ENCODE assay signal across 25 cellular contexts in the genomic region with DNA sequence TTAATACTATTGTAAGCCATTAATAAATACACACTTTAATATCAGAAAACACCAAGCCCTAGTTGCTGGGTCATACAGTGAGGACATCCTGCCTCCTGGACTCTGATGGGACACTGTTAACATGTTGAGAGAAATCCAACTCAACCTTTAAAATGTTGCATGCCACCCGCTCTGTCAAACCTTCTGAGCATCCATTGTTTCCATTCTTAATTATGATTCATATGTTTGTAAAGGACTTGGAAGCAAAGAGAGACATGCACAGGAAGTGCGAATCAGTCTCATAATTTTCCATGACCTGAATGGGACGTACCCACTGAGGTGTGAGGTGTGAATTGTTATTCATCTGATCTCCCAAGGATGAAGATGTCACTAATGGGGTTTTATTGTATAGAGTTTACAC.
"Had no signal": no experiment of that assay in that cellular context is flagged by ENCODE, and none has a peak within 500 bp of the region (broad histone marks: within the 10 kb centered on the region; RNA-seq: fewer than 3 reads in every experiment).

No MANE protein-coding gene starts in this region.

- H3K27me3 Mint-ChIP-seq: activated B cell treated with CpG ODN at 0.5 μM for 24 hours; activated CD4-positive, alpha-beta T cell treated with anti-CD3 and anti-CD28 coated beads, Interleukin-2, amount 10 ng/mL, durations not matched to agents 24 days and 14 days; activated naive CD8-positive, alpha-beta T cell; activated T-cell treated with anti-CD3 and anti-CD28 coated beads, Interleukin-2, amount 50 U/mL, for 24 hours; T-helper 17 cell had no signal

- H3K4me1 Mint-ChIP-seq: activated B cell treated with CpG ODN at 0.5 μM for 24 hours; activated CD4-positive, alpha-beta T cell treated with anti-CD3 and anti-CD28 coated beads, Interleukin-2, amount 10 ng/mL, durations not matched to agents 24 days and 14 days; activated CD8-positive, alpha-beta memory T cell treated with anti-CD3 and anti-CD28 coated beads, Interleukin-2, amount 10 ng/mL, durations not matched to agents 7 days and 5 days; T-helper 17 cell had no signal

- H3K4me3 ChIP-seq: adrenal gland, Peyer's patch had no signal

- H3K27ac Mint-ChIP-seq: activated B cell treated with CpG ODN at 0.5 μM for 24 hours; activated CD4-positive, alpha-beta T cell treated with anti-CD3 and anti-CD28 coated beads, Interleukin-2, amount 10 ng/mL, durations not matched to agents 24 days and 14 days; activated CD8-positive, alpha-beta memory T cell treated with anti-CD3 and anti-CD28 coated beads, Interleukin-2, amount 10 ng/mL, durations not matched to agents 7 days and 5 days; activated naive CD8-positive, alpha-beta T cell; activated T-cell treated with anti-CD3 and anti-CD28 coated beads, Interleukin-2, amount 50 U/mL, for 24 hours; T-helper 17 cell had no signal

- FAIRE-seq: TTC549 had no signal

- H3K9me3 Mint-ChIP-seq: activated B cell treated with CpG ODN at 0.5 μM for 24 hours; activated T-cell treated with anti-CD3 and anti-CD28 coated beads, Interleukin-2, amount 50 U/mL, for 24 hours had no signal

- H3K36me3 Mint-ChIP-seq: activated naive CD8-positive, alpha-beta T cell had no signal

- H3K36me3 ChIP-seq: adrenal gland, Peyer's patch had no signal

- DNase-seq: activated B cell treated with CpG ODN at 0.5 μM for 24 hours; activated CD4-positive, alpha-beta T cell treated with anti-CD3 and anti-CD28 coated beads for 1 hour; activated CD4-positive, alpha-beta T cell treated with anti-CD3 and anti-CD28 coated beads, Interleukin-2, amount 10 ng/mL, durations not matched to agents 24 days and 14 days; activated CD4-positive, alpha-beta T cell treated with anti-CD3 and anti-CD28 coated beads, Interleukin-2, amount 50 U/mL, for 48 hours; activated CD8-positive, alpha-beta memory T cell treated with anti-CD3 and anti-CD28 coated beads, Interleukin-2, amount 10 ng/mL, durations not matched to agents 7 days and 5 days; activated effector memory CD4-positive, alpha-beta T cell treated with anti-CD3 and anti-CD28 coated beads, Interleukin-2, amount 50 U/mL, for 16 hours; activated naive CD4-positive, alpha-beta T cell treated with Interleukin-2 at 50 U/mL for 16 hours; activated T-cell treated with anti-CD3 and anti-CD28 coated beads, Interleukin-2, amount 50 U/mL, for 24 hours; adrenal gland; anterior cingulate cortex; caudate nucleus; NCI-H1105 treated with DMSO at 0.1 percent for 48 hours; NCI-H1436 treated with DMSO at 0.1 percent for 48 hours; NCI-H187; NCI-H2081; NCI-H510A treated with DMSO at 0.1 percent for 48 hours; NCI-H69; NK-92 treated with Interleukin-12 subunit alpha and Interleukin-12 subunit beta, amount 100 ng/mL, for 24 hours; OCI-M1; Peyer's patch; SHP77; T-helper 17 cell; T-helper 9 cell had no signal

- H3K27me3 ChIP-seq: adrenal gland, Peyer's patch had no signal

- H3K4me3 Mint-ChIP-seq: activated B cell treated with CpG ODN at 0.5 μM for 24 hours; activated CD4-positive, alpha-beta T cell treated with anti-CD3 and anti-CD28 coated beads, Interleukin-2, amount 10 ng/mL, durations not matched to agents 24 days and 14 days; activated CD8-positive, alpha-beta memory T cell treated with anti-CD3 and anti-CD28 coated beads, Interleukin-2, amount 10 ng/mL, durations not matched to agents 7 days and 5 days; activated naive CD8-positive, alpha-beta T cell; activated T-cell treated with anti-CD3 and anti-CD28 coated beads, Interleukin-2, amount 50 U/mL, for 24 hours; T-helper 17 cell had no signal
